ENCODE assay signal across 16 cellular contexts in the genomic region with DNA sequence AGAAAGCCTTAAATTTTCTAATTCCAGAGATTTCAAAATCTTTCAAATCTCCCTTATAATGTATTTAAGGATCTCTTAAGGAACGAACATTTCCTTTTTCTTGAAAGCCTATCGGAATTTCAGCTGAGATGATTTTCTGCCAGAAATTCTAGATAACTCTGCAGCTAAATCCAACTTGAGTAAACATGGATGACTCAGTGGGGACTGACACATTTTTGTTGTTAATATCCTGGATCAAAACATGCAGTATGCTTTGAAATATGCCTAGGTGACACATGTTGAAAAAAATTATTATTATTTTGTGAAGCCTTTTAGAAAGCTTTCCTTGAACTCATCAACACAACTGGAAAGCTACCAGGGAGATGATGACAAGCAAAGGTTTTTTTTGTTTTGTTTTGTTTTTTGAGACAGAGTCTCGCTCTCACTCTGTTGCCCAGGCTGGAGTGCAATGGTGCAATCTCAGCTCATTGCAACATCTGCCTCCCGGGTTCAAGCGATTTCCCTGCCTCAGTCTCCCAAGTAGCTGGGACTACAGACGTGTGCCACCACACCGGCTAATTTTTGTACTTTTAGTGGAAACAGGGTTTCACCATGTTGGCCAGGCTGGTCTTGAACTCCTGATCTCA.
DNase-seq lines count a peak whose midpoint lies in the region; TF ChIP-seq lines count a peak whose summit lies in the region.
"Had no signal": no experiment of that assay in that cellular context is flagged by ENCODE, and none has a peak within 500 bp of the region (broad histone marks: within the 10 kb centered on the region; RNA-seq: fewer than 3 reads in every experiment).

No MANE protein-coding gene starts in this region.

- peak; percentile 64 for DNase-seq in MCF 10A (ENCODE audit: unreplicated experiment)
- no peak for DNase-seq in breast epithelium (ENCODE audit: low spot score in 2 of 2)
- DNase-seq in astrocyte of the hippocampus (ENCODE audit: low read depth, low spot score) = peak; percentile 22
- peak; percentile 34 for DNase-seq in hepatic stellate cell (ENCODE audit: low spot score)
- no peak for DNase-seq in GOT3 (lab: John Stamatoyannopoulos, UW)
- no peak for DNase-seq in activated T-helper 2 cell treated with anti-CD3 and anti-CD28 coated beads, Interferon-gamma antibody, Interleukin-2, Interleukin-4, amounts not matched to agents 10 μg/mL and 5 μg/mL and 100 μg/mL, durations not matched to agents 14 hours and 24 hours and 36 hours (ENCODE audit: low spot score)
- DNase-seq in inferior parietal cortex (ENCODE audit: extremely low spot score) = no peak
- DNase-seq: activated CD4-positive, alpha-beta T cell treated with anti-CD3 and anti-CD28 coated beads, Interleukin-2, amount 10 ng/mL, durations not matched to agents 7 days and 5 days; effector memory CD8-positive, alpha-beta T cell; HFFc6; mesendoderm; NCI-H1048; stimulated activated CD4-positive, alpha-beta T cell treated with anti-CD3 and anti-CD28 coated beads, Interleukin-15, amount 100 ng/mL, for 24 hours; T-helper 17 cell had no signal

- H3K9me3 ChIP-seq in breast epithelium (no peaks in the 10 kb centered on the region), subcutaneous abdominal adipose tissue (ENCODE audit: control insufficient read depth in 5 of 5, low read length in 5 of 5) (no peaks in the 10 kb centered on the region)
- H3K9me3 ChIP-seq: neutrophil had no signal

- no peak overlapping the region for H3K9ac ChIP-seq in subcutaneous abdominal adipose tissue (ENCODE audit: low read length in 5 of 5)

- H3K4me1 ChIP-seq in breast epithelium (no peaks in the 10 kb centered on the region), subcutaneous abdominal adipose tissue (ENCODE audit: control insufficient read depth in 5 of 5, insufficient read depth in 5 of 5, low read length in 5 of 5) (peaks cover 4 to 5% (median 4%) of the 10 kb centered on the region in 5 donors)

- H3K36me3 Mint-ChIP-seq in MCF 10A (ENCODE audit: insufficient read depth, unreplicated experiment) = no peaks in the 10 kb centered on the region
- no peaks in the 10 kb centered on the region for H3K36me3 Mint-ChIP-seq in activated T-helper 2 cell treated with anti-CD3 and anti-CD28 coated beads, Interferon-gamma antibody, Interleukin-2, Interleukin-4, amounts not matched to agents 10 μg/mL and 5 μg/mL and 100 μg/mL, durations not matched to agents 14 hours and 24 hours and 36 hours (ENCODE audit: low read depth)

- H3K27ac ChIP-seq in breast epithelium = no peak overlapping the region
- H3K27ac ChIP-seq in subcutaneous abdominal adipose tissue (ENCODE audit: low read depth, low read length) = peak overlapping the region; percentile 21
- H3K27ac ChIP-seq: neutrophil had no signal

- H3K9me3 Mint-ChIP-seq in MCF 10A (ENCODE audit: unreplicated experiment) = no peaks in the 10 kb centered on the region
- H3K9me3 Mint-ChIP-seq in activated T-helper 2 cell treated with anti-CD3 and anti-CD28 coated beads, Interferon-gamma antibody, Interleukin-2, Interleukin-4, amounts not matched to agents 10 μg/mL and 5 μg/mL and 100 μg/mL, durations not matched to agents 14 hours and 24 hours and 36 hours = no peaks in the 10 kb centered on the region
- H3K9me3 Mint-ChIP-seq: activated CD4-positive, alpha-beta T cell treated with anti-CD3 and anti-CD28 coated beads, Interleukin-2, amount 10 ng/mL, durations not matched to agents 7 days and 5 days; effector memory CD8-positive, alpha-beta T cell; HFFc6 had no signal

- H3K27me3 ChIP-seq in breast epithelium (no peaks in the 10 kb centered on the region), subcutaneous abdominal adipose tissue (ENCODE audit: control insufficient read depth in 5 of 5, insufficient read depth in 4 of 5, low read length in 5 of 5) (no peaks in the 10 kb centered on the region)

- H3K36me3 ChIP-seq in breast epithelium (no peaks in the 10 kb centered on the region), subcutaneous abdominal adipose tissue (ENCODE audit: control insufficient read depth in 5 of 5, insufficient read depth in 5 of 5, low read length in 5 of 5) (no peaks in the 10 kb centered on the region)
- H3K36me3 ChIP-seq: neutrophil had no signal

- TF ChIP-seq CTCF in MCF 10A (IDR thresholded peaks at IDR 0.05; ENCODE audit: unreplicated experiment) (no peak), breast epithelium (IDR thresholded peaks at IDR 0.05) (no peak)

- H3K4me1 Mint-ChIP-seq in MCF 10A (ENCODE audit: insufficient read depth, unreplicated experiment) = no peaks in the 10 kb centered on the region
- H3K4me1 Mint-ChIP-seq in activated T-helper 2 cell treated with anti-CD3 and anti-CD28 coated beads, Interferon-gamma antibody, Interleukin-2, Interleukin-4, amounts not matched to agents 10 μg/mL and 5 μg/mL and 100 μg/mL, durations not matched to agents 14 hours and 24 hours and 36 hours (ENCODE audit: low read depth) = no peaks in the 10 kb centered on the region
- H3K4me1 Mint-ChIP-seq: activated CD4-positive, alpha-beta T cell treated with anti-CD3 and anti-CD28 coated beads, Interleukin-2, amount 10 ng/mL, durations not matched to agents 7 days and 5 days; T-helper 17 cell had no signal

- CTCF ChIA-PET in MCF 10A (lab: Yijun Ruan, JAX) = interaction anchor here (0.6 to 2.4 kb wide), 5 partner anchors 9 to 368 kb away, joined by 3 to 17 read pairs (median 4); no protein-coding TSS in a partner anchor

- no peak for TF ChIP-seq POLR2A in breast epithelium (IDR thresholded peaks at IDR 0.05)

- H3K4me3 Mint-ChIP-seq in MCF 10A (ENCODE audit: unreplicated experiment) = no peak overlapping the region
- no peak overlapping the region for H3K4me3 Mint-ChIP-seq in activated T-helper 2 cell treated with anti-CD3 and anti-CD28 coated beads, Interferon-gamma antibody, Interleukin-2, Interleukin-4, amounts not matched to agents 10 μg/mL and 5 μg/mL and 100 μg/mL, durations not matched to agents 14 hours and 24 hours and 36 hours (ENCODE audit: low read depth)
- H3K4me3 Mint-ChIP-seq: activated CD4-positive, alpha-beta T cell treated with anti-CD3 and anti-CD28 coated beads, Interleukin-2, amount 10 ng/mL, durations not matched to agents 7 days and 5 days; effector memory CD8-positive, alpha-beta T cell; HFFc6; T-helper 17 cell had no signal

- no peaks in the 10 kb centered on the region for H3K27me3 Mint-ChIP-seq in MCF 10A (ENCODE audit: insufficient read depth, unreplicated experiment)
- peaks cover under 1% of the 10 kb centered on the region for H3K27me3 Mint-ChIP-seq in activated T-helper 2 cell treated with anti-CD3 and anti-CD28 coated beads, Interferon-gamma antibody, Interleukin-2, Interleukin-4, amounts not matched to agents 10 μg/mL and 5 μg/mL and 100 μg/mL, durations not matched to agents 14 hours and 24 hours and 36 hours (ENCODE audit: low read depth)
- H3K27me3 Mint-ChIP-seq: activated CD4-positive, alpha-beta T cell treated with anti-CD3 and anti-CD28 coated beads, Interleukin-2, amount 10 ng/mL, durations not matched to agents 7 days and 5 days had no signal

- intact Hi-C loops in MCF 10A (cut with micrococcal nuclease) (loop anchor here (1.0 kb wide), 1 partner anchor 32 kb away; no protein-coding TSS in a partner anchor), breast epithelium (cut with DNase I; ENCODE audit: low total_unique reads) (loop anchor here (5.0 kb wide), 1 partner anchor 1151 kb away; no protein-coding TSS in a partner anchor)
- intact Hi-C loops in activated T-helper 2 cell treated with anti-CD3 and anti-CD28 coated beads, Interferon-gamma antibody, Interleukin-2, Interleukin-4, amounts not matched to agents 10 μg/mL and 5 μg/mL and 100 μg/mL, durations not matched to agents 14 hours and 24 hours and 36 hours (cut with micrococcal nuclease) = no loop called here

- no TSS peak for BruUV-seq in MCF 10A (replicated peaks; lab: Mats Ljungman, UMichigan)

- POLR2A ChIA-PET in MCF 10A (lab: Yijun Ruan, JAX) = interaction anchor here (0.7 to 2.6 kb wide), 9 partner anchors 11 to 670 kb away, joined by 3 to 18 read pairs (median 4); no protein-coding TSS in a partner anchor

- H3K27ac Mint-ChIP-seq in MCF 10A (ENCODE audit: low read depth, unreplicated experiment) = peak overlapping the region; percentile 58
- H3K27ac Mint-ChIP-seq in activated T-helper 2 cell treated with anti-CD3 and anti-CD28 coated beads, Interferon-gamma antibody, Interleukin-2, Interleukin-4, amounts not matched to agents 10 μg/mL and 5 μg/mL and 100 μg/mL, durations not matched to agents 14 hours and 24 hours and 36 hours = no peak overlapping the region
- H3K27ac Mint-ChIP-seq: activated CD4-positive, alpha-beta T cell treated with anti-CD3 and anti-CD28 coated beads, Interleukin-2, amount 10 ng/mL, durations not matched to agents 7 days and 5 days; effector memory CD8-positive, alpha-beta T cell; HFFc6; T-helper 17 cell had no signal

- no peak overlapping the region for H3K4me3 ChIP-seq in breast epithelium
- H3K4me3 ChIP-seq in subcutaneous abdominal adipose tissue (ENCODE audit: low read depth in 1 of 5, low read length in 5 of 5) = no peak overlapping the region

Comparison
In these comparisons a context has a peak if more than half of its experiments do, and no peak if none do; other contexts are left out.
1. DNase-seq: peak in MCF 10A (single experiment), astrocyte of the hippocampus (single experiment) and hepatic stellate cell (single experiment); none in breast epithelium (0 of 2), GOT3 (single experiment), activated T-helper 2 cell treated with anti-CD3 and anti-CD28 coated beads, Interferon-gamma antibody, Interleukin-2, Interleukin-4, amounts not matched to agents 10 μg/mL and 5 μg/mL and 100 μg/mL, durations not matched to agents 14 hours and 24 hours and 36 hours (single experiment) and inferior parietal cortex (single experiment).